Comparison of ENCODE assay signal across 30 cellular contexts in the genomic region with DNA sequence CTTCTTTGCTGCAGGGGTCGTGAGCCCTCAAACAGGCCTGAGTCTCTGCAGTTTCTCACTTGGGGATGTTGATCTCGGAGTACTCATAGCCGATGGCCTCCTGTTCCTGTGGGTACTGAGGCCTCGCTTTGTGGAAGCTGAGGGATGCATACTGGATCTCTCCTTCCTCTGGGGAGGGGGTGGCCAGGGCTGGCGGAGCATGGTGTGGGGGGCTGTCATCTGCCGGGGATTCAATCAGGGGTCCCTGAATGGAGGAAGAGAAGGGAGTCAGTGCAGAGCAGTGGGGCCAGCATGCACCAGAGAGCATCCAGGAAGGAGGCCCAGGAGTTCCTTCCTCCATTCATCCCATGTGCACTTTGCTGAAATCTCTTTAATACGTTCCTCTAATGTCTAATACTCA. TPM values are rescaled to one million over a fixed set of nuclear protein-coding genes. Genes with fewer than 3 reads are reported as not detected.
"Had no signal": no experiment of that assay in that cellular context is flagged by ENCODE, and none has a peak within 500 bp of the region (broad histone marks: within the 10 kb centered on the region; RNA-seq: fewer than 3 reads in every experiment).

No MANE protein-coding gene starts in this region.

- H3K4me1 Mint-ChIP-seq: mesothelial cell of epicardium had no signal

- H3K4me3 ChIP-seq: colonic mucosa, dorsolateral prefrontal cortex, esophagus squamous epithelium, gastrocnemius medialis, heart right ventricle, left lung, lower lobe of right lung, mucosa of descending colon had no signal

- ATAC-seq: esophagus mucosa, gastrocnemius medialis, heart right ventricle, left cardiac atrium, left lung, left ventricle myocardium superior, lower lobe of right lung, mucosa of descending colon had no signal

- H3K27ac Mint-ChIP-seq: mesothelial cell of epicardium had no signal

- H3K27ac ChIP-seq: colonic mucosa, dorsolateral prefrontal cortex, epithelial cell of prostate, esophagus squamous epithelium, gastrocnemius medialis, heart right ventricle, left lung, lower lobe of right lung had no signal

- H3K4me3 Mint-ChIP-seq: mesothelial cell of epicardium had no signal

- DNase-seq: colonic mucosa; dermis blood vessel endothelial cell; dorsolateral prefrontal cortex; effector CD4-positive, alpha-beta T cell; effector memory CD4-positive, alpha-beta T cell; erythroblast; esophagus squamous epithelium; foreskin fibroblast; foreskin melanocyte; gastrocnemius medialis; glutamatergic neuron; head of caudate nucleus; heart right ventricle; hippocampal formation; left cardiac atrium; left lung; left ventricle myocardium superior; lower lobe of right lung; mesenchymal stem cell; mucosa of descending colon had no signal

RNA-seq across cellular contexts. Expression of a gene that starts 10.0 kb away (rescaled TPM):
- total RNA-seq: chondrocyte, dermis blood vessel endothelial cell, esophagus mucosa, gastrocnemius medialis, glomerular endothelial cell, kidney epithelial cell, left ventricle myocardium superior, lung microvascular endothelial cell, mesothelial cell of epicardium, myocyte had no signal

RNA-seq across cellular contexts. Expression of a gene that starts 13.2 kb away (rescaled TPM):
- total RNA-seq: chondrocyte, colonic mucosa, dermis blood vessel endothelial cell, dorsolateral prefrontal cortex, esophagus mucosa, esophagus squamous epithelium, gastrocnemius medialis, glomerular endothelial cell, heart right ventricle, kidney epithelial cell, left cardiac atrium, left lung, left ventricle myocardium superior, lower leg skin, lower lobe of right lung, lung microvascular endothelial cell, mesenteric fat pad, mesothelial cell of epicardium, myocyte had no signal

RNA-seq across cellular contexts. Expression of a gene that starts 33.3 kb away (rescaled TPM):
- total RNA-seq: chondrocyte, dermis blood vessel endothelial cell, esophagus mucosa, glomerular endothelial cell, kidney epithelial cell, lung microvascular endothelial cell, mesothelial cell of epicardium, myocyte had no signal

RNA-seq across cellular contexts. Expression of a gene that starts 39.9 kb away (rescaled TPM):
- total RNA-seq: chondrocyte, dermis blood vessel endothelial cell, glomerular endothelial cell, kidney epithelial cell, lung microvascular endothelial cell, mesothelial cell of epicardium, myocyte had no signal
